In genomic region chr4:138003248-138003647, GRCh38 we compare ENCODE assay signal across 12 cellular contexts.
DNase-seq lines count a peak whose midpoint lies in the region; ATAC-seq lines count a peak whose summit lies in the region.
"Had no signal": no experiment of that assay in that cellular context is flagged by ENCODE, and none has a peak within 500 bp of the region (broad histone marks: within the 10 kb centered on the region; RNA-seq: fewer than 3 reads in every experiment).

No MANE protein-coding gene starts in this region.

- ATAC-seq in GM18861 (IDR thresholded peaks at IDR 0.05; ENCODE audit: unreplicated experiment) = peak; percentile 98
- ATAC-seq in GM21619 (IDR thresholded peaks at IDR 0.05; ENCODE audit: unreplicated experiment) = peak; percentile 98
- peak; percentile 91 for ATAC-seq in HG03135 (IDR thresholded peaks at IDR 0.05; ENCODE audit: unreplicated experiment)
- ATAC-seq: esophagus mucosa, left lobe of liver had no signal

- DNase-seq in fibroblast of gingiva (ENCODE audit: low read depth) (peak; percentile 11), foreskin melanocyte (no peak), NCI-H1105 (lab: John Stamatoyannopoulos, UW) (no peak), NCI-H2107 treated with DMSO at 0.1 percent for 48 hours (lab: John Stamatoyannopoulos, UW; ENCODE audit: unreplicated experiment) (no peak)
- no peak for DNase-seq in stimulated activated CD4-positive, alpha-beta T cell treated with anti-CD3 and anti-CD28 coated beads, Interleukin-2, amount 100 ng/mL, for 48 hours
- DNase-seq: NCI-H510A, ovary had no signal
